In the genomic region with DNA sequence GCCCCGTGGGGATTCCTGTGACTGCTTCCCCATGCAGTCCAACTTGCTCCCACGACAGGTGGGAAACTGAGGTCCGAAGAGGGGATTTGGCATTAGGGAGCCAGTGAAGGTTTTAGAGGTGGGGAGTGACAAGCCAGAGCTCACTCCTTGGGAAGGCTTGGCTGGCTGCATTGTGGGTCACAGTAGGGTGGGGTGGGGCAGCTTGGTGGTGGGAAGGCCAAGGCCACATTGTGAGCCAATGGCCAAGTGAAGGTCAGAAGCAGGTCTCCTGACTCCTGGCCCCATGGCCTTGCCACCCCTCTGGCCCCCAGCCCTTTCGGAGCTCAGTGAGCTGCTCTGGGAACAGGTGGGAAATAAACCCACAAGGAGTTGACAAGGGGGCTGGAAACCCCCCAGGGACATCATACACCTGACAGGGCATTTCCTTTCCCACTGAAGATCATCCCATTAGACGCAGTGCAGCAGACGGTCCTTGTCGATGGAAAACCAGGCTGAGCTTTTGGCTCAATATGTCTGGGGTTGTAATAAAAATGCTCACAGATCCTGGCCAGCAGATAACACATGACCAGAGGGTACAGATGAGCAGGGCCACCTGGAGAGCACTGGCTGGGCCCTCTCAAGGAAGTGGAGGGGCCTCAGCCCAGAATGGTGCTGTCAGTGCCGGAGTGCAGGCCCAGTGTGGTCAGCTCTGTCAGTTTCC, we compare ENCODE assay signal across 1 cellular context.
TF ChIP-seq lines count a peak whose summit lies in the region.

No MANE protein-coding gene starts in this region.

TF ChIP-seq in IMR-90, 13 proteins besides CTCF, POLR2A, EP300 and RAD21:
- TF ChIP-seq SMC3 (IDR thresholded peaks at IDR 0.05; ENCODE audit: low read depth, low read length), result no peak
- no peak for TF ChIP-seq MAZ (IDR thresholded peaks at IDR 0.05; ENCODE audit: borderline replicate concordance, low read depth, low read length)
- TF ChIP-seq, protein P1, sequence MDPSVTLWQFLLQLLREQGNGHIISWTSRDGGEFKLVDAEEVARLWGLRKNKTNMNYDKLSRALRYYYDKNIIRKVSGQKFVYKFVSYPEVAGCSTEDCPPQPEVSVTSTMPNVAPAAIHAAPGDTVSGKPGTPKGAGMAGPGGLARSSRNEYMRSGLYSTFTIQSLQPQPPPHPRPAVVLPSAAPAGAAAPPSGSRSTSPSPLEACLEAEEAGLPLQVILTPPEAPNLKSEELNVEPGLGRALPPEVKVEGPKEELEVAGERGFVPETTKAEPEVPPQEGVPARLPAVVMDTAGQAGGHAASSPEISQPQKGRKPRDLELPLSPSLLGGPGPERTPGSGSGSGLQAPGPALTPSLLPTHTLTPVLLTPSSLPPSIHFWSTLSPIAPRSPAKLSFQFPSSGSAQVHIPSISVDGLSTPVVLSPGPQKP (IDR thresholded peaks at IDR 0.05; ENCODE audit: borderline replicate concordance, low read depth, low read length), result no peak
- no peak for TF ChIP-seq BHLHE40 (IDR thresholded peaks at IDR 0.05; ENCODE audit: low read depth, low read length)
- no peak for TF ChIP-seq MAFK (IDR thresholded peaks at IDR 0.05; ENCODE audit: low read depth, low read length)
- TF ChIP-seq CHD1 (IDR thresholded peaks at IDR 0.05; ENCODE audit: low read depth, low read length), result no peak
- TF ChIP-seq NFE2L2 (IDR thresholded peaks at IDR 0.05; ENCODE audit: low read depth, low read length), result no peak
- TF ChIP-seq MXI1 (IDR thresholded peaks at IDR 0.05; ENCODE audit: borderline replicate concordance, low read depth, low read length), result no peak
- no peak for TF ChIP-seq FOS (IDR thresholded peaks at IDR 0.05; ENCODE audit: low read depth, low read length)
- TF ChIP-seq RCOR1 (IDR thresholded peaks at IDR 0.05; ENCODE audit: insufficient replicate concordance, low read length), result no peak
- no peak for TF ChIP-seq RFX5 (IDR thresholded peaks at IDR 0.05; ENCODE audit: low read depth, low read length)
- TF ChIP-seq, protein P2, sequence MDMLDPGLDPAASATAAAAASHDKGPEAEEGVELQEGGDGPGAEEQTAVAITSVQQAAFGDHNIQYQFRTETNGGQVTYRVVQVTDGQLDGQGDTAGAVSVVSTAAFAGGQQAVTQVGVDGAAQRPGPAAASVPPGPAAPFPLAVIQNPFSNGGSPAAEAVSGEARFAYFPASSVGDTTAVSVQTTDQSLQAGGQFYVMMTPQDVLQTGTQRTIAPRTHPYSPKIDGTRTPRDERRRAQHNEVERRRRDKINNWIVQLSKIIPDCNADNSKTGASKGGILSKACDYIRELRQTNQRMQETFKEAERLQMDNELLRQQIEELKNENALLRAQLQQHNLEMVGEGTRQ (IDR thresholded peaks at IDR 0.05; ENCODE audit: low read depth, low read length), result no peak
- TF ChIP-seq CEBPB (IDR thresholded peaks at IDR 0.05; ENCODE audit: low read depth, low read length), result no peak
